7 cellular contexts compared by ENCODE assay signal in genomic region chr9:64466052-64466599, GRCh38.
DNase-seq lines count a peak whose midpoint lies in the region; ATAC-seq and TF ChIP-seq lines count a peak whose summit lies in the region.
"Not testable (repeated sequence)": the region's sequence is repeated elsewhere in the genome, so short reads cannot be mapped to it uniquely, and the experiment has no call there.

No MANE protein-coding gene starts in this region.

- not testable (repeated sequence) for BruUV-seq in HCT116 (replicated peaks; lab: Mats Ljungman, UMichigan); MCF 10A (replicated peaks; lab: Mats Ljungman, UMichigan)

- H3K4me1 ChIP-seq in DOHH2 (ENCODE audit: control insufficient read depth, low read length); HCT116 (ENCODE audit: control insufficient read depth in 1 of 2, insufficient read depth in 2 of 2, low read length in 2 of 2); mesendoderm (ENCODE audit: control insufficient read depth, low read depth, low read length): not testable (repeated sequence)

- H3F3A ChIP-seq in DOHH2 (ENCODE audit: control insufficient read depth, insufficient read depth), result not testable (repeated sequence)

- not testable (repeated sequence) for H3K56ac ChIP-seq in mesendoderm (ENCODE audit: low read length)

- not testable (repeated sequence) for H2AK5ac ChIP-seq in mesendoderm (ENCODE audit: low read length)

- not testable (repeated sequence) for H2BK15ac ChIP-seq in mesendoderm (replicated peaks; ENCODE audit: low read depth)

- RAD21 ChIA-PET in HCT116 (lab: Charles Lee; ENCODE audit: low non-redundant PET in 1 of 2, low total read pairs in 2 of 2, uncharacterized antibody in 2 of 2, unreplicated experiment in 2 of 2), result not testable (repeated sequence)

- intact Hi-C loops in HCT116 (cut with micrococcal nuclease); MCF 10A (cut with micrococcal nuclease): not testable (repeated sequence)

- not testable (repeated sequence) for H3K4ac ChIP-seq in mesendoderm (ENCODE audit: low read depth, low read length)

- not testable (repeated sequence) for TF ChIP-seq RAD21 in HCT116 (IDR thresholded peaks at IDR 0.05; ENCODE audit: low read depth)

- ATAC-seq in GM18868 (IDR thresholded peaks at IDR 0.05; ENCODE audit: unreplicated experiment) (peak; percentile 50), HCT116 (peak; percentile 69)

- H3K4me3 ChIP-seq in DOHH2 (ENCODE audit: low read length); HCT116 (replicated peaks in 1 of 2; ENCODE audit: low read depth in 1 of 2, low read length in 2 of 2); WERI-Rb-1 (ENCODE audit: low read depth, low read length); mesendoderm (ENCODE audit: low read length): not testable (repeated sequence)

- not testable (repeated sequence) for H3K18ac ChIP-seq in mesendoderm (ENCODE audit: low read length)

- H3K4me2 ChIP-seq in DOHH2 (ENCODE audit: low read length); HCT116 (ENCODE audit: low read length); mesendoderm (ENCODE audit: low read length): not testable (repeated sequence)

- H3K36me3 Mint-ChIP-seq in MCF 10A (ENCODE audit: insufficient read depth, unreplicated experiment), result not testable (repeated sequence)

- H3K9me2 ChIP-seq in DOHH2 (replicated peaks; ENCODE audit: control insufficient read depth, low read length); HCT116 (ENCODE audit: insufficient read depth): not testable (repeated sequence)

- not testable (repeated sequence) for H2BK5ac ChIP-seq in mesendoderm (ENCODE audit: low read length)

- no CpG with 5 or more reads among the region's 4 CpGs for WGBS in mesendoderm (ENCODE audit: extremely low coverage, insufficient coverage, low lambda C conversion rate)

- H2BK120ac ChIP-seq in mesendoderm (ENCODE audit: low read depth, low read length), result not testable (repeated sequence)

- not testable (repeated sequence) for H3K9ac ChIP-seq in HCT116 (ENCODE audit: low read length); mesendoderm (ENCODE audit: low read length)

- not testable (repeated sequence) for H3K79me1 ChIP-seq in mesendoderm (ENCODE audit: low read length)

- not testable (repeated sequence) for H2AFZ ChIP-seq in HCT116 (ENCODE audit: low read depth, low read length, poor library complexity, severe bottlenecking)

- TF ChIP-seq CTCF in DOHH2 (IDR thresholded peaks at IDR 0.05; ENCODE audit: low read depth, low read length, poor library complexity, severe bottlenecking) (peak; percentile 39), HCT116 (IDR thresholded peaks at IDR 0.05 in 2 of 3, conservative IDR thresholded peaks at IDR 0.05 in 1 of 3; ENCODE audit: borderline replicate concordance in 1 of 3, insufficient read depth in 1 of 3, low read depth in 2 of 3, low read length in 2 of 3) (peak in 2 of 3 experiments; percentile 13 to 38; a peak in 3 of 6 replicates), WERI-Rb-1 (IDR thresholded peaks at IDR 0.05; ENCODE audit: low read depth, low read length) (0 out of 2 replicates have a peak, but pooled peaks have one; percentile 6)
- TF ChIP-seq CTCF in MCF 10A (IDR thresholded peaks at IDR 0.05; ENCODE audit: unreplicated experiment), result not testable (repeated sequence)

- H4K20me1 ChIP-seq in DOHH2 (ENCODE audit: control insufficient read depth, insufficient read depth, low read depth, low read length); HCT116 (ENCODE audit: insufficient read depth): not testable (repeated sequence)

- not testable (repeated sequence) for TF ChIP-seq POLR2A in HCT116 (IDR thresholded peaks at IDR 0.05; ENCODE audit: borderline replicate concordance, extremely low read depth, insufficient read depth, insufficient read length)

- POLR2A ChIA-PET in HCT116 (lab: Charles Lee); MCF 10A (lab: Yijun Ruan, JAX): not testable (repeated sequence)

- CTCF ChIA-PET in HCT116 (lab: Charles Lee); MCF 10A (lab: Yijun Ruan, JAX): not testable (repeated sequence)

- H3K23ac ChIP-seq in mesendoderm (ENCODE audit: low read length), result not testable (repeated sequence)

- not testable (repeated sequence) for H3K27ac ChIP-seq in DOHH2 (ENCODE audit: low read depth, low read length); HCT116 (ENCODE audit: low read depth, low read length); WERI-Rb-1; mesendoderm (ENCODE audit: low read depth, low read length)

- H3K36me3 ChIP-seq in DOHH2 (ENCODE audit: control insufficient read depth, low read length); HCT116 (ENCODE audit: control insufficient read depth in 1 of 2, insufficient read depth in 2 of 2, low read length in 2 of 2); WERI-Rb-1; mesendoderm (ENCODE audit: control insufficient read depth, insufficient read depth, low read length): not testable (repeated sequence)

- not testable (repeated sequence) for H3K79me2 ChIP-seq in DOHH2 (ENCODE audit: control insufficient read depth, low read length); HCT116 (ENCODE audit: insufficient read depth, low read length); mesendoderm (ENCODE audit: control insufficient read depth, insufficient read depth, low read length)

- not testable (repeated sequence) for H3K4me3 Mint-ChIP-seq in MCF 10A (ENCODE audit: unreplicated experiment)

- H3K27ac Mint-ChIP-seq in MCF 10A (ENCODE audit: low read depth, unreplicated experiment), result not testable (repeated sequence)

- not testable (repeated sequence) for H4K8ac ChIP-seq in mesendoderm (ENCODE audit: low read depth, low read length)

- not testable (repeated sequence) for H3K4me1 Mint-ChIP-seq in MCF 10A (ENCODE audit: insufficient read depth, unreplicated experiment)

- peaks cover 11% of the 10 kb centered on the region for H3K27me3 Mint-ChIP-seq in MCF 10A (ENCODE audit: insufficient read depth, unreplicated experiment)

- not testable (repeated sequence) for H3K9me3 ChIP-seq in DOHH2 (ENCODE audit: control insufficient read depth, insufficient read depth, low read length); HCT116 (ENCODE audit: control insufficient read depth in 1 of 2, insufficient read depth in 1 of 2, low read depth in 1 of 2, low read length in 2 of 2); WERI-Rb-1 (ENCODE audit: severe bottlenecking)

- not testable (repeated sequence) for DNase-seq in HCT116 (ENCODE audit: low read depth, low spot score); WERI-Rb-1
- DNase-seq in NAMALWA (ENCODE audit: low spot score), result peak; percentile 0
- peak; percentile 3 for DNase-seq in MCF 10A (ENCODE audit: unreplicated experiment)
- DNase-seq in mesendoderm, result peak; percentile 37

- H3K9me3 Mint-ChIP-seq in MCF 10A (ENCODE audit: unreplicated experiment), result not testable (repeated sequence)

- not testable (repeated sequence) for H4K5ac ChIP-seq in mesendoderm (ENCODE audit: low read length)

- H3K27me3 ChIP-seq in DOHH2 (ENCODE audit: control insufficient read depth, low read length); HCT116 (ENCODE audit: insufficient read depth, low read length); WERI-Rb-1 (ENCODE audit: insufficient read depth, low read depth, severe bottlenecking); mesendoderm (ENCODE audit: insufficient read depth, low read length, poor library complexity): not testable (repeated sequence)

TF ChIP-seq in HCT116, 20 proteins besides CTCF, POLR2A, EP300 and RAD21:
- peak; percentile 24 for TF ChIP-seq REST (IDR thresholded peaks at IDR 0.05; ENCODE audit: low read depth)
